Comparison of ENCODE assay signal across 18 cellular contexts in the genomic region with DNA sequence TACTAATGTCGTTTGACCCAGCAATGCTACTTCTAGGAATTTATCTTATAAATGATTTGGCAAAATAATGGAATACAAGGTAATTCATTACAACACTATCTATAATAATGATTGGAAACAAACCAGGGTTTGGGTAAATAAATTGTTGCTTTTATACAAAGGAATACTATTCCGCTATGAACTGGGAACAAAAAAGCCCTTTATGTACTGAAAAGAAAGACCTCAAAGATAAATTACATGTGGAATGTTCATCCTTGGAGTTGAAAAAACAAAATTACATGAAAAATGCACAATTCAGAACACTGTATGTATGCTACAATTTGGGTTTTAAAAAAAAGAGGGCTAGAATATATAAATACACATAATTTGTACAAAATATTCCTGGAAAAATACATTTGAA. TPM values are rescaled to one million over a fixed set of nuclear protein-coding genes. Genes with fewer than 3 reads are reported as not detected.
DNase-seq lines count a peak whose midpoint lies in the region; ATAC-seq, FAIRE-seq and TF ChIP-seq lines count a peak whose summit lies in the region.
"Had no signal": no experiment of that assay in that cellular context is flagged by ENCODE, and none has a peak within 500 bp of the region (broad histone marks: within the 10 kb centered on the region; RNA-seq: fewer than 3 reads in every experiment).

No MANE protein-coding gene starts in this region.

- H3K27ac ChIP-seq in cingulate gyrus (ENCODE audit: low read depth, low read length) (peak overlapping the region; percentile 51), sigmoid colon (no peak overlapping the region)
- H3K27ac ChIP-seq: BLaER1 had no signal

- DNase-seq in D721Med (ENCODE audit: insufficient read length, low spot score): no peak
- peak; percentile 24 for DNase-seq in inferior parietal cortex (ENCODE audit: extremely low spot score)
- peak; percentile 9 for DNase-seq in putamen (ENCODE audit: low spot score)
- DNase-seq in SKM-1 (lab: John Stamatoyannopoulos, UW; ENCODE audit: unreplicated experiment): no peak
- DNase-seq in UCSD-AML1 (lab: John Stamatoyannopoulos, UW; ENCODE audit: unreplicated experiment): no peak
- DNase-seq in sigmoid colon: no peak
- DNase-seq: 8988T; AML-193; Calu3; CD8-positive, alpha-beta memory T cell; DMS79; H7 had no signal

- peaks cover 0 to 4% (median 0%) of the 10 kb centered on the region in 4 donors for H3K36me3 ChIP-seq in sigmoid colon

- H3K27me3 ChIP-seq in sigmoid colon: no peaks in the 10 kb centered on the region
- H3K27me3 ChIP-seq: BLaER1 had no signal

- FAIRE-seq in D721Med (lab: Jason Lieb, UNC): peak; percentile 51
- FAIRE-seq: GM12878, GM18507 had no signal

- WGBS in sigmoid colon, 2 donors: 89 to 91% methylated on average over 2 of the region's 2 CpGs

- intact Hi-C loops in sigmoid colon (cut with DNase I): no loop called here

- ATAC-seq in GM21381 (IDR thresholded peaks at IDR 0.05; ENCODE audit: unreplicated experiment): no peak
- ATAC-seq: GM12878, GM23338 had no signal

- TF ChIP-seq POLR2A in sigmoid colon (IDR thresholded peaks at IDR 0.05): no peak

- H3K4me3 ChIP-seq in sigmoid colon: no peak overlapping the region
- H3K4me3 ChIP-seq: BLaER1, GM12878, GM23338 had no signal

- TF ChIP-seq CTCF in D721Med (IDR thresholded peaks at IDR 0.05; ENCODE audit: insufficient read depth, missing control alignments) (no peak), sigmoid colon (IDR thresholded peaks at IDR 0.05) (no peak)

- H3K9me3 ChIP-seq in sigmoid colon: no peaks in the 10 kb centered on the region

- TF ChIP-seq EP300 in sigmoid colon (IDR thresholded peaks at IDR 0.05): no peak

- peaks cover 0 to 13% (median 11%) of the 10 kb centered on the region in 4 donors for H3K4me1 ChIP-seq in sigmoid colon

RNA-seq across cellular contexts. Expression of a gene that starts 5.2 kb away (rescaled TPM):
- 10 to 100 TPM; 38.0 to 57.9 (median 48.1) TPM for total RNA-seq in sigmoid colon
- 10 to 100 TPM; 16.6 to 21.9 (median 18.6) TPM for polyA plus RNA-seq in sigmoid colon

Comparison
In these comparisons a context has a peak if more than half of its experiments do, and no peak if none do; other contexts are left out.
1. DNase-seq: peak in inferior parietal cortex (single experiment) and putamen (single experiment); none in D721Med (single experiment), SKM-1 (single experiment), UCSD-AML1 (single experiment) and sigmoid colon (single experiment).